ENCODE assay signal across 14 cellular contexts in the genomic region with DNA sequence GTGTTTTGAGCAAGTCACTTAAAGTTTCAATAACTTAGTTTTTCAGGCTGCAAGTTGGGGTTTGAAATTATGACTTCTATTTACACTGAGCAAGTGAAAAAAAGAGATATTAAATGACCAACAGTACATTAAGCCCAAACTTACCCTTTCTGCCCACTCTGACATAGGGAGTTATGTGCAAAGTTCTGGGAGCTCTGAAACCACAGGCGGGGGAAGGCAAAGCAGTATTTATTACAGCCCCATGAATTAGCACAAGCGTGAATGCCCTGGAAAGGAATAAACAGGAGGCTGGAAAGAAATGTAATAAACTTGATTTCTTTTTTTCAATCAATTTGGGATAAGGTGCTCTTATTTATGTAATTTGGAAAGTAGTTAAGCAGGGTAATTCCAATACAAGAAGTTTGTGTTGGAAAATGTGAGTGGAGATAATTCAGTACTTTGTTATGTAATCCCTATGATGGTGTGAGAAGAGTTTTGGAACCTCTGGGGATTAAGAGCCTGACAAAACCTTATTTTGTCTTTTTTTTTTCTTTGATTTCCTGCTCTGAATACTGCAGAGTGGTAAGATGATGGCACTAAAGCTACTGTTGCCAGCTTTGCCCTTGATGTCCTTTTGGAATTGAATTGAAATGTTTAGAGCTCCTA.
DNase-seq lines count a peak whose midpoint lies in the region; ATAC-seq lines count a peak whose summit lies in the region.
"Had no signal": no experiment of that assay in that cellular context is flagged by ENCODE, and none has a peak within 500 bp of the region (broad histone marks: within the 10 kb centered on the region; RNA-seq: fewer than 3 reads in every experiment).

No MANE protein-coding gene starts in this region.

- H3K27me3 Mint-ChIP-seq in activated T-cell treated with anti-CD3 and anti-CD28 coated beads, Interleukin-2, amount 50 U/mL, for 72 hours (ENCODE audit: low read depth), result no peaks in the 10 kb centered on the region
- no peaks in the 10 kb centered on the region for H3K27me3 Mint-ChIP-seq in activated T-cell treated with anti-CD3 and anti-CD28 coated beads, Interleukin-2, amount 50 U/mL, for 24 hours

- H3K27ac ChIP-seq in rectal smooth muscle tissue (ENCODE audit: low read depth, low read length) (peak overlapping the region; percentile 34), aorta (ENCODE audit: low read depth in 1 of 2, low read length in 2 of 2) (peak overlapping the region; percentile 71 to 87)

- H3K27me3 ChIP-seq in rectal smooth muscle tissue (ENCODE audit: control insufficient read depth, insufficient read depth, low read length) (no peaks in the 10 kb centered on the region), aorta (ENCODE audit: control insufficient read depth in 1 of 2, insufficient read depth in 2 of 2, low read length in 1 of 2) (no peaks in the 10 kb centered on the region)

- no peak overlapping the region for H3K4me3 ChIP-seq in rectal smooth muscle tissue (ENCODE audit: low read length)
- H3K4me3 ChIP-seq in aorta (ENCODE audit: low read length in 2 of 2), result no peak overlapping the region

- no peak overlapping the region for H3K9ac ChIP-seq in rectal smooth muscle tissue (ENCODE audit: low read length)

- H3K9me3 Mint-ChIP-seq in activated T-cell treated with anti-CD3 and anti-CD28 coated beads, Interleukin-2, amount 50 U/mL, for 72 hours, result no peaks in the 10 kb centered on the region
- no peaks in the 10 kb centered on the region for H3K9me3 Mint-ChIP-seq in activated T-cell treated with anti-CD3 and anti-CD28 coated beads, Interleukin-2, amount 50 U/mL, for 24 hours

- no peak overlapping the region for H3K4me3 Mint-ChIP-seq in activated T-cell treated with anti-CD3 and anti-CD28 coated beads, Interleukin-2, amount 50 U/mL, for 72 hours
- H3K4me3 Mint-ChIP-seq in activated T-cell treated with anti-CD3 and anti-CD28 coated beads, Interleukin-2, amount 50 U/mL, for 24 hours, result no peak overlapping the region

- intact Hi-C loops in left ventricle myocardium superior (cut with micrococcal nuclease) (no loop called here), aorta (cut with DNase I) (no loop called here)

- no peak for DNase-seq in activated T-cell treated with anti-CD3 and anti-CD28 coated beads, Interleukin-2, amount 50 U/mL, for 72 hours
- no peak for DNase-seq in activated T-cell treated with anti-CD3 and anti-CD28 coated beads, Interleukin-2, amount 50 U/mL, for 24 hours
- DNase-seq in left ventricle myocardium superior (no peak), aorta (no peak), NCI-H524 treated with DMSO at 0.1 percent for 48 hours (lab: John Stamatoyannopoulos, UW) (no peak), NCI-H1417 (lab: John Stamatoyannopoulos, UW) (no peak), NCI-H1694 (lab: John Stamatoyannopoulos, UW) (no peak)
- DNase-seq: activated naive CD4-positive, alpha-beta T cell treated with Interleukin-2 at 50 U/mL for 16 hours; COR-L47; erythroblast; hypothalamus; occipital lobe; OCI-M1 had no signal

- no peak for ATAC-seq in activated T-cell treated with anti-CD3 and anti-CD28 coated beads, Interleukin-2, amount 50 U/mL, for 72 hours (replicated peaks in 1 of 2)
- peak; percentile 46 for ATAC-seq in left ventricle myocardium superior
- ATAC-seq in aorta (ENCODE audit: low FRiP score), result peak; percentile 61

- H3K36me3 ChIP-seq in rectal smooth muscle tissue (ENCODE audit: control insufficient read depth, insufficient read depth, low read length) (no peaks in the 10 kb centered on the region), aorta (ENCODE audit: control insufficient read depth in 1 of 2, insufficient read depth in 2 of 2, low read length in 1 of 2) (no peaks in the 10 kb centered on the region)

- H3K4me1 Mint-ChIP-seq in activated T-cell treated with anti-CD3 and anti-CD28 coated beads, Interleukin-2, amount 50 U/mL, for 72 hours (ENCODE audit: low read depth), result peaks cover 21% of the 10 kb centered on the region
- H3K4me1 Mint-ChIP-seq in activated T-cell treated with anti-CD3 and anti-CD28 coated beads, Interleukin-2, amount 50 U/mL, for 24 hours (ENCODE audit: low read depth), result peaks cover 57% of the 10 kb centered on the region

- no peaks in the 10 kb centered on the region for H3K9me3 ChIP-seq in aorta (ENCODE audit: control insufficient read depth, low read length)

- H3K4me1 ChIP-seq in rectal smooth muscle tissue (ENCODE audit: control insufficient read depth, insufficient read depth, low read length) (peaks cover 3% of the 10 kb centered on the region), aorta (ENCODE audit: control insufficient read depth in 1 of 2, insufficient read depth in 2 of 2, low read length in 2 of 2) (no peaks in the 10 kb centered on the region)

- WGBS in aorta, 2 donors, result 47 to 59% methylated on average over 2 of the region's 2 CpGs

- H3K27ac Mint-ChIP-seq in activated T-cell treated with anti-CD3 and anti-CD28 coated beads, Interleukin-2, amount 50 U/mL, for 72 hours, result peak overlapping the region; percentile 31
- no peak overlapping the region for H3K27ac Mint-ChIP-seq in activated T-cell treated with anti-CD3 and anti-CD28 coated beads, Interleukin-2, amount 50 U/mL, for 24 hours

- no peaks in the 10 kb centered on the region for H3K36me3 Mint-ChIP-seq in activated T-cell treated with anti-CD3 and anti-CD28 coated beads, Interleukin-2, amount 50 U/mL, for 72 hours (ENCODE audit: insufficient read depth in 2 of 2)
- peaks cover 29% of the 10 kb centered on the region for H3K36me3 Mint-ChIP-seq in activated T-cell treated with anti-CD3 and anti-CD28 coated beads, Interleukin-2, amount 50 U/mL, for 24 hours (ENCODE audit: low read depth)

Comparison
In these comparisons a context has a peak if more than half of its experiments do, and no peak if none do; other contexts are left out.
1. ATAC-seq: peak in left ventricle myocardium superior (single experiment) and aorta (single experiment); none in activated T-cell treated with anti-CD3 and anti-CD28 coated beads, Interleukin-2, amount 50 U/mL, for 72 hours (0 of 2).